In genomic region chr1:58815680-58816071, GRCh38 we compare ENCODE assay signal across 8 cellular contexts. TPM values are rescaled to one million over a fixed set of nuclear protein-coding genes. Genes with fewer than 3 reads are reported as not detected.
A peak's percentile ranks its signal among the peaks of the same experiment; 100 is the strongest.
DNase-seq lines count a peak whose midpoint lies in the region; ATAC-seq and TF ChIP-seq lines count a peak whose summit lies in the region.

No MANE protein-coding gene starts in this region.

- H2BK15ac ChIP-seq in H9 (ENCODE audit: low read depth, low read length) (no peak overlapping the region), mesenchymal stem cell (ENCODE audit: low read depth, poor library complexity, severe bottlenecking) (peak overlapping the region; percentile 26)

- H3K79me1 ChIP-seq in H9 (ENCODE audit: insufficient read depth, low read depth, low read length, poor library complexity, severe bottlenecking) (no peaks in the 10 kb centered on the region), mesenchymal stem cell (replicated peaks; ENCODE audit: low read length, poor library complexity, severe bottlenecking) (peaks cover 4% of the 10 kb centered on the region)

- no peak overlapping the region for H3K18ac ChIP-seq in H9 (ENCODE audit: insufficient read length, low read depth, low read length)
- H3K18ac ChIP-seq in mesenchymal stem cell (ENCODE audit: low read depth in 1 of 2, low read length in 2 of 2), result peak overlapping the region; percentile 69 to 79

- H3K23ac ChIP-seq in H9 (ENCODE audit: insufficient read length, low read depth, low read length) (no peak overlapping the region), mesenchymal stem cell (ENCODE audit: low read length in 2 of 2) (no peak overlapping the region)

- TF ChIP-seq CTCF in H9 (conservative IDR thresholded peaks at IDR 0.05), result no peak
- TF ChIP-seq CTCF in colonic mucosa (IDR thresholded peaks at IDR 0.05), result no peak
- no peak for TF ChIP-seq CTCF in upper lobe of right lung (IDR thresholded peaks at IDR 0.05)

- DNase-seq in ELR (ENCODE audit: low read depth), result peak; percentile 50
- DNase-seq in H9, result peak; percentile 47
- peak; percentile 34 for DNase-seq in NOMO-1 treated with DMSO at 0.1 percent for 48 hours (lab: John Stamatoyannopoulos, UW; ENCODE audit: unreplicated experiment)
- peak; percentile 83 for DNase-seq in colonic mucosa
- peak; percentile 66 for DNase-seq in mesenchymal stem cell
- DNase-seq in upper lobe of right lung, result no peak
- DNase-seq in COLO829 (ENCODE audit: low spot score), result no peak
- DNase-seq in hepatic stellate cell (ENCODE audit: low spot score), result no peak

- H3K27me3 Mint-ChIP-seq in H9 (ENCODE audit: low read depth), result peaks cover 27% of the 10 kb centered on the region

- H2AFZ ChIP-seq in H9 (ENCODE audit: low read length), result no peak overlapping the region
- H2AFZ ChIP-seq in mesenchymal stem cell (ENCODE audit: low read depth, low read length), result no peak overlapping the region

- WGBS in H9 (ENCODE audit: extremely low coverage, insufficient read length, low lambda C conversion rate), result no CpG with 5 or more reads among the region's 13 CpGs
- WGBS in mesenchymal stem cell, result 0% methylated on average over 8 of the region's 13 CpGs

- H2BK5ac ChIP-seq in H9 (ENCODE audit: insufficient read length, low read length) (no peak overlapping the region), mesenchymal stem cell (ENCODE audit: low read depth, low read length, poor library complexity, severe bottlenecking) (peak overlapping the region; percentile 97)

- H4K20me1 ChIP-seq in H9 (ENCODE audit: control insufficient read depth, insufficient read depth, insufficient read length), result no peaks in the 10 kb centered on the region

- H4K8ac ChIP-seq in H9 (replicated peaks; ENCODE audit: insufficient read length, low read depth, low read length) (no peak overlapping the region), mesenchymal stem cell (ENCODE audit: low read length) (peak overlapping the region; percentile 90)

- no peak overlapping the region; a peak in 1 of 7 replicates for H3K27ac Mint-ChIP-seq in H9

- no peak overlapping the region for H3K56ac ChIP-seq in H9 (ENCODE audit: insufficient read length, low read depth, low read length)

- H2BK20ac ChIP-seq in H9 (ENCODE audit: low read depth, low read length, poor library complexity, severe bottlenecking), result no peak overlapping the region

- H3K36me3 Mint-ChIP-seq in H9 (ENCODE audit: insufficient read depth in 1 of 3, low read depth in 3 of 3), result no peaks in the 10 kb centered on the region; a peak in 1 of 7 replicates

- H2AK5ac ChIP-seq in H9 (ENCODE audit: insufficient read length, low read length), result no peak overlapping the region
- peak overlapping the region; percentile 9 for H2AK5ac ChIP-seq in mesenchymal stem cell (ENCODE audit: low read length, severe bottlenecking)

- H2BK12ac ChIP-seq in H9 (ENCODE audit: insufficient read length, low read depth, low read length), result no peak overlapping the region
- peak overlapping the region in 1 of 2 experiments; percentile 87 for H2BK12ac ChIP-seq in mesenchymal stem cell (ENCODE audit: low read length in 2 of 2)

- peaks cover 22 to 35% of the 10 kb centered on the region in 2 experiments for H3K4me1 Mint-ChIP-seq in H9

- no peak overlapping the region for H3T11ph ChIP-seq in H9 (ENCODE audit: low read length)

- H4K5ac ChIP-seq in H9 (ENCODE audit: insufficient read length, low read depth, low read length), result no peak overlapping the region

- intact Hi-C loops in colonic mucosa (cut with DNase I), result loop anchor here (5.0 kb wide), 1 partner anchor 87 kb away; no protein-coding TSS in a partner anchor
- intact Hi-C loops in upper lobe of right lung (cut with DNase I), result no loop called here

- no peaks in the 10 kb centered on the region for H3K9me3 ChIP-seq in H9 (ENCODE audit: control insufficient read depth, low read depth, low read length)
- no peaks in the 10 kb centered on the region for H3K9me3 ChIP-seq in colonic mucosa
- no peaks in the 10 kb centered on the region for H3K9me3 ChIP-seq in mesenchymal stem cell (ENCODE audit: control insufficient read depth, low read length)
- no peaks in the 10 kb centered on the region for H3K9me3 ChIP-seq in upper lobe of right lung

- peaks cover 16% of the 10 kb centered on the region for H3K23me2 ChIP-seq in H9 (ENCODE audit: insufficient read length, low read depth, low read length, poor library complexity, severe bottlenecking)

- H3K14ac ChIP-seq in H9 (ENCODE audit: insufficient read depth, low read length) (no peak overlapping the region), mesenchymal stem cell (ENCODE audit: low read length in 2 of 2) (no peak overlapping the region)

- H2BK120ac ChIP-seq in H9 (ENCODE audit: low read depth, low read length, poor library complexity, severe bottlenecking), result no peak overlapping the region
- H2BK120ac ChIP-seq in mesenchymal stem cell (ENCODE audit: low read depth, low read length), result no peak overlapping the region

- H3K9ac ChIP-seq in H9 (ENCODE audit: extremely low read depth, insufficient read length, low read length) (peak overlapping the region; percentile 21), colonic mucosa (ENCODE audit: low read depth in 2 of 2, low read length in 2 of 2) (peak overlapping the region; percentile 81 to 90), mesenchymal stem cell (ENCODE audit: low read length) (peak overlapping the region; percentile 90)

- peak overlapping the region; percentile 45 for H3K4me3 ChIP-seq in colonic mucosa
- H3K4me3 ChIP-seq in mesenchymal stem cell (ENCODE audit: insufficient read depth in 1 of 2, low read depth in 1 of 2, low read length in 2 of 2), result peak overlapping the region in 1 of 2 experiments; percentile 78
- H3K4me3 ChIP-seq in upper lobe of right lung, result peak overlapping the region; percentile 62

- H3K79me2 ChIP-seq in H9 (ENCODE audit: insufficient read depth, low read length), result no peaks in the 10 kb centered on the region

- ATAC-seq in upper lobe of right lung, result no peak

- H3K4me1 ChIP-seq in H9 (ENCODE audit: insufficient read depth, low read length) (no peaks in the 10 kb centered on the region), colonic mucosa (peaks cover 6% of the 10 kb centered on the region), mesenchymal stem cell (ENCODE audit: control insufficient read depth, insufficient read depth, low read depth, low read length) (peaks cover 18% of the 10 kb centered on the region), upper lobe of right lung (peaks cover 41% of the 10 kb centered on the region)

- peak overlapping the region; percentile 73 to 82 for H3K4me3 Mint-ChIP-seq in H9

- no peaks in the 10 kb centered on the region; the same call in 1 of the 2 replicates for H3K27me3 ChIP-seq in H9 (ENCODE audit: insufficient read depth, low read length)
- no peaks in the 10 kb centered on the region for H3K27me3 ChIP-seq in colonic mucosa
- H3K27me3 ChIP-seq in mesenchymal stem cell (ENCODE audit: control insufficient read depth in 1 of 2, insufficient read depth in 1 of 2, low read length in 2 of 2), result no peaks in the 10 kb centered on the region
- no peaks in the 10 kb centered on the region for H3K27me3 ChIP-seq in upper lobe of right lung

- H3K4me2 ChIP-seq in H9 (ENCODE audit: insufficient read depth, insufficient read length, low read length) (peak overlapping the region; percentile 73), mesenchymal stem cell (ENCODE audit: low read length, poor library complexity, severe bottlenecking) (peak overlapping the region; percentile 77)

- no peaks in the 10 kb centered on the region; a peak in 1 of 5 replicates for H3K9me3 Mint-ChIP-seq in H9

- H3K4ac ChIP-seq in H9 (ENCODE audit: low read depth, low read length) (no peak overlapping the region), mesenchymal stem cell (ENCODE audit: low read depth in 1 of 2, low read length in 2 of 2) (peak overlapping the region; percentile 84 to 86)

- no peak overlapping the region for H4K91ac ChIP-seq in H9 (ENCODE audit: insufficient read length, low read depth, low read length)
- H4K91ac ChIP-seq in mesenchymal stem cell (ENCODE audit: low read length), result peak overlapping the region; percentile 83

- H3K36me3 ChIP-seq in colonic mucosa, result no peaks in the 10 kb centered on the region
- H3K36me3 ChIP-seq in mesenchymal stem cell (ENCODE audit: control insufficient read depth in 1 of 2, insufficient read depth in 2 of 2, low read depth in 1 of 2, low read length in 2 of 2), result no peaks in the 10 kb centered on the region
- no peaks in the 10 kb centered on the region for H3K36me3 ChIP-seq in upper lobe of right lung

- no peak overlapping the region for H3K27ac ChIP-seq in H9 (ENCODE audit: insufficient read length, low read depth, low read length)
- H3K27ac ChIP-seq in colonic mucosa, result peak overlapping the region; percentile 93
- peak overlapping the region; percentile 99 for H3K27ac ChIP-seq in mesenchymal stem cell (ENCODE audit: low read length, poor library complexity, severe bottlenecking)
- peak overlapping the region; percentile 95 for H3K27ac ChIP-seq in upper lobe of right lung

RNA-seq across cellular contexts. Expression of gene JUN, which starts 31.8 kb away (rescaled TPM):
- 14.2 and 15.7 TPM in 2 replicates for total RNA-seq in H9 (2021)
- total RNA-seq in colonic mucosa, result 100 to 1,000 TPM in 1 of 2 donors, 10 to 100 TPM in 1; 94.1 to 137 TPM
- polyA plus RNA-seq in mesenchymal stem cell (2013, experiment 1 of 2), result 118 TPM
- polyA plus RNA-seq in mesenchymal stem cell (2013, experiment 2 of 2), result 114 TPM
- total RNA-seq in upper lobe of right lung, result 112 TPM

Comparison
In these comparisons a context has a peak if more than half of its experiments do, and no peak if none do; other contexts are left out.
1. DNase-seq: peak in ELR (single experiment), H9 (single experiment), NOMO-1 treated with DMSO at 0.1 percent for 48 hours (single experiment), colonic mucosa (single experiment) and mesenchymal stem cell (single experiment); none in upper lobe of right lung (single experiment), COLO829 (single experiment) and hepatic stellate cell (single experiment).
2. H3K9ac ChIP-seq: peak in every context shown above with its lines; median percentile 90 in mesenchymal stem cell; 86 in colonic mucosa; 21 in H9.